ENCODE assay signal across 12 cellular contexts in genomic region chr14:103723176-103724081, GRCh38. TPM values are rescaled to one million over a fixed set of nuclear protein-coding genes. Genes with fewer than 3 reads are reported as not detected.
A peak's percentile ranks its signal among the peaks of the same experiment; 100 is the strongest.
DNase-seq lines count a peak whose midpoint lies in the region; ATAC-seq and TF ChIP-seq lines count a peak whose summit lies in the region.
"Had no signal": no experiment of that assay in that cellular context is flagged by ENCODE, and none has a peak within 500 bp of the region (broad histone marks: within the 10 kb centered on the region; RNA-seq: fewer than 3 reads in every experiment).

No MANE protein-coding gene starts in this region.

- TF ChIP-seq CTCF in fibroblast of the aortic adventitia (IDR thresholded peaks at IDR 0.05; ENCODE audit: insufficient read depth, low read length) = no peak
- TF ChIP-seq CTCF in neural crest cell (conservative IDR thresholded peaks at IDR 0.05) = no peak
- TF ChIP-seq CTCF in testis (IDR thresholded peaks at IDR 0.05) = no peak

- H3K4me3 Mint-ChIP-seq in neural crest cell = no peak overlapping the region
- H3K4me3 Mint-ChIP-seq: activated naive CD8-positive, alpha-beta T cell had no signal

- peaks cover 16% of the 10 kb centered on the region for H3K4me1 Mint-ChIP-seq in neural crest cell

- H3K4me1 ChIP-seq in testis = peaks cover 49% of the 10 kb centered on the region

- no peak overlapping the region for H3K4me3 ChIP-seq in fibroblast of the aortic adventitia (ENCODE audit: low read depth, low read length)
- H3K4me3 ChIP-seq in testis = no peak overlapping the region

- H3K9me3 ChIP-seq in testis = no peaks in the 10 kb centered on the region

- no peak for ATAC-seq in GM21526 (IDR thresholded peaks at IDR 0.05; ENCODE audit: low FRiP score, unreplicated experiment)
- no peak for ATAC-seq in GM18520 (IDR thresholded peaks at IDR 0.05; ENCODE audit: unreplicated experiment)

- peak overlapping the region; percentile 77 to 91 for H3K27ac ChIP-seq in testis

- H3K27me3 ChIP-seq in testis = no peaks in the 10 kb centered on the region

- intact Hi-C loops in testis (cut with DNase I; ENCODE audit: low total_unique reads) = no loop called here

- no peaks in the 10 kb centered on the region for H3K27me3 Mint-ChIP-seq in neural crest cell (ENCODE audit: low read depth)
- H3K27me3 Mint-ChIP-seq: activated naive CD8-positive, alpha-beta T cell had no signal

- no peak for TF ChIP-seq POLR2A in testis (IDR thresholded peaks at IDR 0.05)

- no peaks in the 10 kb centered on the region for H3K36me3 Mint-ChIP-seq in neural crest cell (ENCODE audit: low read depth)
- H3K36me3 Mint-ChIP-seq: activated naive CD8-positive, alpha-beta T cell had no signal

- H3K9me3 Mint-ChIP-seq in neural crest cell = no peaks in the 10 kb centered on the region

- peak overlapping the region; percentile 81 for H3K27ac Mint-ChIP-seq in neural crest cell (ENCODE audit: unreplicated experiment)
- H3K27ac Mint-ChIP-seq: activated naive CD8-positive, alpha-beta T cell had no signal

- peak in 32 of 56 donors; percentile 16 to 82 (median 46) for DNase-seq in amygdala (lab: John Stamatoyannopoulos, UW)
- DNase-seq in fibroblast of the aortic adventitia (ENCODE audit: low read depth) = peak; percentile 38
- no peak for DNase-seq in neural crest cell (ENCODE audit: low read depth, low spot score)
- DNase-seq in testis = peak; percentile 58
- DNase-seq in activated naive CD4-positive, alpha-beta T cell (lab: John Stamatoyannopoulos, UW) = no peak
- no peak for DNase-seq in NCI-H2196 treated with DMSO at 0.1 percent for 48 hours (lab: John Stamatoyannopoulos, UW; ENCODE audit: unreplicated experiment)
- DNase-seq: activated CD4-positive, alpha-beta T cell treated with anti-CD3 and anti-CD28 coated beads, Interleukin-2, amount 50 U/mL, for 48 hours; COR-L47; NCI-H187 treated with DMSO at 0.1 percent for 48 hours had no signal

- WGBS in testis, 2 donors = 47 to 61% methylated on average over 22 to 24 of the region's 24 CpGs

- H3K36me3 ChIP-seq in testis (ENCODE audit: low read depth, missing control alignments) = no peaks in the 10 kb centered on the region

RNA-seq across cellular contexts. Expression of gene ZFYVE21, which starts 7.8 kb away (rescaled TPM):
- total RNA-seq in fibroblast of the aortic adventitia (ENCODE audit: low replicate concordance) (47.0 and 68.4 TPM in 2 replicates), neural crest cell (42.0 and 44.0 TPM in 2 replicates), testis (100 to 1,000 TPM; 194 to 251 TPM)
- 86.4 TPM for polyA plus RNA-seq in testis (ENCODE audit: insufficient read depth, low read depth, low replicate concordance)

RNA-seq across cellular contexts. Expression of gene XRCC3, which starts 8.2 kb away (rescaled TPM):
- 8.7 and 18.1 TPM in 2 replicates for total RNA-seq in fibroblast of the aortic adventitia (ENCODE audit: low replicate concordance)
- 50.8 and 53.6 TPM in 2 replicates for total RNA-seq in neural crest cell
- 10 to 100 TPM; 40.3 to 41.1 TPM for total RNA-seq in testis
- polyA plus RNA-seq in testis (ENCODE audit: insufficient read depth, low read depth, low replicate concordance) = 16.6 TPM

Comparison
In these comparisons a context has a peak if more than half of its experiments do, and no peak if none do; other contexts are left out.
1. DNase-seq: peak in amygdala (32 of 56), fibroblast of the aortic adventitia (single experiment) and testis (single experiment); none in neural crest cell (single experiment), activated naive CD4-positive, alpha-beta T cell (0 of 4) and NCI-H2196 treated with DMSO at 0.1 percent for 48 hours (single experiment).